9 cellular contexts compared by ENCODE assay signal in genomic region chr9:70438341-70438924, GRCh38. TPM values are rescaled to one million over a fixed set of nuclear protein-coding genes. Genes with fewer than 3 reads are reported as not detected.
DNase-seq lines count a peak whose midpoint lies in the region; ATAC-seq, FAIRE-seq and TF ChIP-seq lines count a peak whose summit lies in the region.
"Had no signal": no experiment of that assay in that cellular context is flagged by ENCODE, and none has a peak within 500 bp of the region (broad histone marks: within the 10 kb centered on the region; RNA-seq: fewer than 3 reads in every experiment).

No MANE protein-coding gene starts in this region.

- H3K27me3 Mint-ChIP-seq in activated T-cell treated with anti-CD3 and anti-CD28 coated beads, Interleukin-2, amount 50 U/mL, for 24 hours, result no peaks in the 10 kb centered on the region
- H3K27me3 Mint-ChIP-seq in CD14-positive monocyte (ENCODE audit: low read depth in 3 of 3) (peaks cover 0 to 1% (median 0%) of the 10 kb centered on the region in 3 donors), endodermal cell (ENCODE audit: insufficient read depth) (no peaks in the 10 kb centered on the region)

- peaks cover 5 to 11% of the 10 kb centered on the region in 2 donors for H3K4me1 ChIP-seq in ascending aorta
- H3K4me1 ChIP-seq in keratinocyte (ENCODE audit: control insufficient read depth, extremely low read depth, insufficient read depth, low read length), result peaks cover 16% of the 10 kb centered on the region
- no peaks in the 10 kb centered on the region for H3K4me1 ChIP-seq in endodermal cell (ENCODE audit: control insufficient read depth, insufficient read depth, low read length)

- H3K36me3 ChIP-seq in ascending aorta, result no peaks in the 10 kb centered on the region
- H3K36me3 ChIP-seq in keratinocyte (ENCODE audit: control insufficient read depth in 2 of 2, extremely low read depth in 1 of 2, insufficient read depth in 2 of 2, low read length in 2 of 2), result no peaks in the 10 kb centered on the region
- H3K36me3 ChIP-seq in endodermal cell (ENCODE audit: control insufficient read depth, insufficient read depth, low read length), result no peaks in the 10 kb centered on the region

- peaks cover 17% of the 10 kb centered on the region for H3K4me1 Mint-ChIP-seq in activated T-cell treated with anti-CD3 and anti-CD28 coated beads, Interleukin-2, amount 50 U/mL, for 24 hours (ENCODE audit: low read depth)
- H3K4me1 Mint-ChIP-seq in CD14-positive monocyte, result peaks cover 10% of the 10 kb centered on the region
- peaks cover 3% of the 10 kb centered on the region for H3K4me1 Mint-ChIP-seq in endodermal cell
- H3K4me1 Mint-ChIP-seq: naive B cell had no signal

- FAIRE-seq in keratinocyte (lab: Jason Lieb, UNC), result peak; percentile 94

- DNase-seq in activated T-cell treated with anti-CD3 and anti-CD28 coated beads, Interleukin-2, amount 50 U/mL, for 24 hours, result no peak
- no peak for DNase-seq in activated T-cell treated with anti-CD3 and anti-CD28 coated beads, Interleukin-2, amount 50 U/mL, for 1 hour
- DNase-seq in ascending aorta (ENCODE audit: low spot score in 2 of 2) (peak in 1 of 2 donors; percentile 88), keratinocyte (ENCODE audit: low read depth, low spot score) (no peak), ureter (ENCODE audit: low spot score) (peak; percentile 56), CD14-positive monocyte (ENCODE audit: low spot score) (no peak), endodermal cell (no peak)
- DNase-seq: naive B cell had no signal

- dilution Hi-C loops in keratinocyte (cut with MboI; ENCODE audit: extremely low pct_ligation_motif_present, low sequenced_read_pairs), result no loop called here

- peak overlapping the region; percentile 60 for H2AFZ ChIP-seq in keratinocyte (ENCODE audit: control insufficient read depth, low read length)

- H3K4me2 ChIP-seq in keratinocyte (ENCODE audit: control insufficient read depth, extremely low read depth, insufficient read depth, low read depth, low read length), result no peak overlapping the region

- TF ChIP-seq CTCF in ascending aorta (IDR thresholded peaks at IDR 0.05) (no peak), keratinocyte (optimal IDR thresholded peaks at IDR 0.05 in 1 of 3, IDR thresholded peaks at IDR 0.05 in 1 of 3, conservative IDR thresholded peaks at IDR 0.05 in 1 of 3; ENCODE audit: extremely low read depth in 1 of 3, insufficient read depth in 2 of 3, low read length in 3 of 3) (no peak), CD14-positive monocyte (IDR thresholded peaks at IDR 0.05) (no peak), endodermal cell (conservative IDR thresholded peaks at IDR 0.05) (no peak)

- no peak overlapping the region for H3K4me3 Mint-ChIP-seq in activated T-cell treated with anti-CD3 and anti-CD28 coated beads, Interleukin-2, amount 50 U/mL, for 24 hours
- H3K4me3 Mint-ChIP-seq in CD14-positive monocyte (peak overlapping the region in 1 of 2 donors; percentile 19), endodermal cell (no peak overlapping the region)

- no peaks in the 10 kb centered on the region for H3K79me2 ChIP-seq in keratinocyte (ENCODE audit: control insufficient read depth, insufficient read depth, low read length)

- H3K9me3 ChIP-seq in ascending aorta (no peaks in the 10 kb centered on the region), keratinocyte (ENCODE audit: control insufficient read depth, low read depth, low read length) (no peaks in the 10 kb centered on the region), endodermal cell (ENCODE audit: control insufficient read depth, low read length) (no peaks in the 10 kb centered on the region)

- H3K27ac Mint-ChIP-seq in activated T-cell treated with anti-CD3 and anti-CD28 coated beads, Interleukin-2, amount 50 U/mL, for 24 hours, result peak overlapping the region; percentile 12
- H3K27ac Mint-ChIP-seq in CD14-positive monocyte, result peak overlapping the region in 2 of 7 donors; percentile 2 to 26
- H3K27ac Mint-ChIP-seq in endodermal cell, result no peak overlapping the region
- H3K27ac Mint-ChIP-seq: naive B cell had no signal

- H3K9ac ChIP-seq in keratinocyte (ENCODE audit: control insufficient read depth, extremely low read depth, insufficient read depth, low read length) (no peak overlapping the region), endodermal cell (ENCODE audit: extremely low read depth, low read length, poor library complexity, severe bottlenecking) (no peak overlapping the region)

- no peaks in the 10 kb centered on the region for H4K20me1 ChIP-seq in keratinocyte (ENCODE audit: control insufficient read depth, extremely low read depth, insufficient read depth, low read length)

- H3K27ac ChIP-seq in ascending aorta (peak overlapping the region; percentile 23 to 53), keratinocyte (ENCODE audit: control insufficient read depth, insufficient read depth, low read length) (no peak overlapping the region), endodermal cell (ENCODE audit: low read depth, low read length) (no peak overlapping the region)

- 79 to 85% methylated on average over 2 to 3 of the region's 3 CpGs for WGBS in endodermal cell (ENCODE audit: insufficient coverage in 1 of 2, insufficient read length in 1 of 2), 2 experiments

- H3K9me1 ChIP-seq in keratinocyte (ENCODE audit: control insufficient read depth, extremely low read depth, insufficient read depth, low read length), result no peaks in the 10 kb centered on the region

- H3K27me3 ChIP-seq in ascending aorta (no peaks in the 10 kb centered on the region), keratinocyte (ENCODE audit: control insufficient read depth, extremely low read depth, insufficient read depth, low read length) (no peaks in the 10 kb centered on the region), endodermal cell (ENCODE audit: control insufficient read depth, insufficient read depth, low read length, poor library complexity, severe bottlenecking) (no peaks in the 10 kb centered on the region)

- H3K4me3 ChIP-seq in ascending aorta (no peak overlapping the region), keratinocyte (ENCODE audit: control insufficient read depth in 2 of 3, extremely low read depth in 1 of 3, insufficient read depth in 2 of 3, low read depth in 1 of 3, low read length in 3 of 3) (no peak overlapping the region), endodermal cell (ENCODE audit: low read length) (no peak overlapping the region)

- no peaks in the 10 kb centered on the region for H3K36me3 Mint-ChIP-seq in activated T-cell treated with anti-CD3 and anti-CD28 coated beads, Interleukin-2, amount 50 U/mL, for 24 hours (ENCODE audit: low read depth)
- H3K36me3 Mint-ChIP-seq in CD14-positive monocyte, result no peaks in the 10 kb centered on the region
- H3K36me3 Mint-ChIP-seq in endodermal cell (ENCODE audit: low read depth), result no peaks in the 10 kb centered on the region
- H3K36me3 Mint-ChIP-seq: naive B cell had no signal

- intact Hi-C loops in ascending aorta (cut with DNase I), result loop anchor here (1.0 to 5.0 kb wide), 2 partner anchors 17 to 39 kb away; no protein-coding TSS in a partner anchor
- intact Hi-C loops in CD14-positive monocyte (cut with micrococcal nuclease), result loop anchor here in 1 of 2 donors (5.0 kb wide), 1 partner anchor 36 kb away; no protein-coding TSS in a partner anchor

- no peaks in the 10 kb centered on the region for H3K9me3 Mint-ChIP-seq in activated T-cell treated with anti-CD3 and anti-CD28 coated beads, Interleukin-2, amount 50 U/mL, for 24 hours
- H3K9me3 Mint-ChIP-seq in CD14-positive monocyte (peaks cover 0 to 1% (median 0%) of the 10 kb centered on the region in 7 donors), endodermal cell (no peaks in the 10 kb centered on the region)

- ATAC-seq in HG03175 (IDR thresholded peaks at IDR 0.05; ENCODE audit: unreplicated experiment), result no peak

RNA-seq across cellular contexts. Expression of gene KLF9, which starts 24.0 kb away (rescaled TPM):
- total RNA-seq in ascending aorta (98.7 TPM), ureter (64.5 TPM), endodermal cell (under 1 TPM; 0.13 to 0.31 TPM)
- polyA plus RNA-seq in keratinocyte (2.4 to 4.5 TPM (median 3.0 TPM) in 3 replicates), CD14-positive monocyte (under 1 TPM; 0.18 to 0.72 TPM)
- polyA plus RNA-seq in keratinocyte (2011; ENCODE audit: low read depth), result 2.4 TPM
- 2.2 and 3.4 TPM in 2 replicates for polyA plus RNA-seq in keratinocyte (2011; cell fraction: cytosol; rRNA removed)
- polyA plus RNA-seq in keratinocyte (2011; cell fraction: nucleus; rRNA removed), result 3.3 and 3.6 TPM in 2 replicates
- 2.3 and 4.8 TPM in 2 replicates for polyA plus RNA-seq in keratinocyte (2012; ENCODE audit: low replicate concordance)
- polyA minus RNA-seq in keratinocyte, result 1.4 to 2.3 TPM (median 2.2 TPM) in 3 replicates
- 2.9 TPM for polyA minus RNA-seq in keratinocyte (2011; cell fraction: cytosol; rRNA and poly(A)+ RNA removed)
- 2.8 and 3.9 TPM in 2 replicates for polyA minus RNA-seq in keratinocyte (2011; cell fraction: nucleus; rRNA and poly(A)+ RNA removed)
- 0.32 TPM for polyA plus RNA-seq in endodermal cell (2013, experiment 1 of 2)
- polyA plus RNA-seq in endodermal cell (2013, experiment 2 of 2), result 0.29 TPM

Comparison
In these comparisons a context has a peak if more than half of its experiments do, and no peak if none do; other contexts are left out.
1. H3K27ac ChIP-seq: peak in ascending aorta (2 of 2); none in keratinocyte (single experiment) and endodermal cell (single experiment).
2. RNA of gene KLF9, which starts 24.0 kb away (total RNA-seq): 98.7 TPM in ascending aorta (single experiment) and 64.5 TPM in ureter (single experiment); 0.13 to 0.31 TPM in endodermal cell; every median in the first group is over 10 times any median in the second.